Comparison of ENCODE assay signal across 19 cellular contexts in the genomic region with DNA sequence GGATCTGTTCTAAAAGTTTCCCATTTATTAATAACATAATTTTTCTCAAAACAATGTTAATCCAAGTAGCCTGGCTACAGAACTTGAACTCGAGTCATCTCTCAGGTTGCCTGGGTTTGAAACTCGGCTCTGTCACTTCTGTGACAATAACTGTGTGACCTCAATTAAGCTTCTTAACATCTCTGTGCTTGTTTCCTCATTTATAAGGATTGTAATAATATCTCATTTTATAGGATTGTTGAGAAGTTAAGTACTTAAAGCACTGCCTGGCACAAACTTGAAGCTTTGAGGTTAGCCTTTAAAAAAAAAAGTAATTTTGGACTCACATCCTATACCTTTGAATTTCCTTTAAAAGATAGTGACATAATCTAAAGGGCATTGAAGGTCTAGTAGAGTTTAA. TPM values are rescaled to one million over a fixed set of nuclear protein-coding genes. Genes with fewer than 3 reads are reported as not detected.
DNase-seq lines count a peak whose midpoint lies in the region; ATAC-seq and TF ChIP-seq lines count a peak whose summit lies in the region.
"Had no signal": no experiment of that assay in that cellular context is flagged by ENCODE, and none has a peak within 500 bp of the region (broad histone marks: within the 10 kb centered on the region; RNA-seq: fewer than 3 reads in every experiment).

No MANE protein-coding gene starts in this region.

- H3K4me1 ChIP-seq in mammary epithelial cell (ENCODE audit: insufficient read depth, low read length) (peaks cover 22% of the 10 kb centered on the region), adipocyte (ENCODE audit: control insufficient read depth, insufficient read depth, low read length) (peaks cover 19% of the 10 kb centered on the region), iPS-15b (ENCODE audit: control insufficient read depth, insufficient read depth, low read length) (peaks cover 8% of the 10 kb centered on the region), heart left ventricle (peaks cover 11 to 68% (median 40%) of the 10 kb centered on the region in 12 donors)
- H3K4me1 ChIP-seq: BE2C had no signal

- ATAC-seq in heart left ventricle, result no peak

- intact Hi-C loops in mammary epithelial cell (cut with micrococcal nuclease) (no loop called here), MCF 10A (cut with micrococcal nuclease) (no loop called here), heart left ventricle (cut with DNase I) (loop anchor here in 2 of 10 donors (5.0 to 10.0 kb wide), 2 partner anchors 232 to 234 kb away; a partner anchor contains a TSS)

- in situ Hi-C loops in mammary epithelial cell (cut with MboI; ENCODE audit: low sequenced_read_pairs in 2 of 2) (no loop called here), G401 (cut with HindIII; ENCODE audit: low sequenced_read_pairs) (no loop called here)

- H3K9me3 Mint-ChIP-seq in MCF 10A (ENCODE audit: unreplicated experiment), result no peaks in the 10 kb centered on the region
- H3K9me3 Mint-ChIP-seq: CD4-positive, alpha-beta T cell had no signal

- H3K9me3 ChIP-seq in mammary epithelial cell (replicated peaks; ENCODE audit: insufficient read depth, low read length), result no peaks in the 10 kb centered on the region
- H3K9me3 ChIP-seq in adipocyte (ENCODE audit: control insufficient read depth, low read length), result no peaks in the 10 kb centered on the region
- H3K9me3 ChIP-seq in iPS-15b (ENCODE audit: control insufficient read depth, insufficient read depth, low read length), result no peaks in the 10 kb centered on the region
- no peaks in the 10 kb centered on the region for H3K9me3 ChIP-seq in heart left ventricle
- H3K9me3 ChIP-seq: BE2C had no signal

- H3K36me3 Mint-ChIP-seq in MCF 10A (ENCODE audit: insufficient read depth, unreplicated experiment), result peaks cover 51% of the 10 kb centered on the region

- no peak for DNase-seq in mammary epithelial cell
- DNase-seq in MCF 10A (ENCODE audit: unreplicated experiment), result no peak
- no peak for DNase-seq in adipocyte (ENCODE audit: low read depth)
- no peak for DNase-seq in heart left ventricle
- no peak for DNase-seq in NCI-H2029 treated with DMSO at 0.1 percent for 48 hours (lab: John Stamatoyannopoulos, UW)
- DNase-seq in GDM1 (lab: John Stamatoyannopoulos, UW), result no peak
- no peak for DNase-seq in G401 (ENCODE audit: low spot score)
- DNase-seq: 8988T; BE2C; CD4-positive, alpha-beta T cell; DMS153; H9; IMR-90; Kasumi-1; NCI-H1105; NCI-H2081 treated with DMSO at 0.1 percent for 48 hours; NCI-H774 had no signal

- H4K20me1 ChIP-seq in mammary epithelial cell (ENCODE audit: insufficient read depth, low read length), result no peaks in the 10 kb centered on the region

- H3K4me1 Mint-ChIP-seq in MCF 10A (ENCODE audit: insufficient read depth, unreplicated experiment), result peaks cover 8% of the 10 kb centered on the region

- dilution Hi-C loops in mammary epithelial cell (cut with HindIII; ENCODE audit: low sequenced_read_pairs), result no loop called here

- H3K79me2 ChIP-seq in mammary epithelial cell (ENCODE audit: insufficient read depth, low read length), result peaks cover 81% of the 10 kb centered on the region

- H3K27ac Mint-ChIP-seq in MCF 10A (ENCODE audit: low read depth, unreplicated experiment), result no peak overlapping the region
- H3K27ac Mint-ChIP-seq: H9 had no signal

- no peak for TF ChIP-seq POLR2A in heart left ventricle (IDR thresholded peaks at IDR 0.05)

- no peak overlapping the region for H3K4me3 Mint-ChIP-seq in MCF 10A (ENCODE audit: unreplicated experiment)

- peaks cover 25% of the 10 kb centered on the region for H3K36me3 ChIP-seq in mammary epithelial cell (ENCODE audit: insufficient read depth, low read length)
- peaks cover 46% of the 10 kb centered on the region for H3K36me3 ChIP-seq in adipocyte (ENCODE audit: control insufficient read depth, insufficient read depth, low read length, severe bottlenecking)
- H3K36me3 ChIP-seq in iPS-15b (ENCODE audit: control insufficient read depth, insufficient read depth, low read length), result peaks cover 15% of the 10 kb centered on the region
- peaks cover 0 to 55% (median 40%) of the 10 kb centered on the region in 9 donors for H3K36me3 ChIP-seq in heart left ventricle

- H3K9ac ChIP-seq in mammary epithelial cell (ENCODE audit: insufficient read depth, low read length) (no peak overlapping the region), adipocyte (ENCODE audit: low read length) (peak overlapping the region; percentile 96), iPS-15b (ENCODE audit: low read depth, low read length) (no peak overlapping the region)

- POLR2A ChIA-PET in MCF 10A (lab: Yijun Ruan, JAX), result interaction anchor here (0.6 to 1.1 kb wide), 3 partner anchors 12 to 233 kb away, joined by 3 to 4 read pairs (median 4); a partner anchor contains a TSS

- H3K27ac ChIP-seq in mammary epithelial cell (ENCODE audit: insufficient read depth, low read depth, low read length) (no peak overlapping the region), heart left ventricle (no peak overlapping the region)

- H2AFZ ChIP-seq in mammary epithelial cell (ENCODE audit: low read depth, low read length), result no peak overlapping the region

- H3K27me3 Mint-ChIP-seq in MCF 10A (ENCODE audit: insufficient read depth, unreplicated experiment), result no peaks in the 10 kb centered on the region
- H3K27me3 Mint-ChIP-seq: CD4-positive, alpha-beta T cell had no signal

- TF ChIP-seq CTCF in mammary epithelial cell (conservative IDR thresholded peaks at IDR 0.05 in 1 of 2, IDR thresholded peaks at IDR 0.05 in 1 of 2; ENCODE audit: extremely low read depth in 1 of 2, insufficient read depth in 1 of 2, low read depth in 1 of 2, low read length in 2 of 2) (no peak), MCF 10A (IDR thresholded peaks at IDR 0.05; ENCODE audit: unreplicated experiment) (no peak), heart left ventricle (IDR thresholded peaks at IDR 0.05) (no peak)

- H3K4me3 ChIP-seq in mammary epithelial cell (replicated peaks in 1 of 3; ENCODE audit: insufficient read depth in 1 of 3, low read depth in 2 of 3, low read length in 3 of 3) (no peak overlapping the region), adipocyte (ENCODE audit: low read length) (peak overlapping the region; percentile 99), iPS-15b (ENCODE audit: low read depth, low read length) (peak overlapping the region; percentile 3), heart left ventricle (no peak overlapping the region)

- H3K27me3 ChIP-seq in mammary epithelial cell (ENCODE audit: insufficient read depth, low read length), result no peaks in the 10 kb centered on the region
- no peaks in the 10 kb centered on the region for H3K27me3 ChIP-seq in adipocyte (replicated peaks; ENCODE audit: control insufficient read depth, insufficient read depth, low read length)
- H3K27me3 ChIP-seq in iPS-15b (ENCODE audit: control insufficient read depth, insufficient read depth, low read length), result no peaks in the 10 kb centered on the region
- H3K27me3 ChIP-seq in heart left ventricle, result no peaks in the 10 kb centered on the region
- H3K27me3 ChIP-seq: BE2C had no signal

- WGBS in mammary epithelial cell (ENCODE audit: low coverage, missing lambda C conversion rate), result 97% methylated on average over 2 of the region's 2 CpGs
- 78 to 87% (median 85%) methylated on average over 2 of the region's 2 CpGs for WGBS in heart left ventricle, 4 donors

- peak overlapping the region; percentile 88 for H3K4me2 ChIP-seq in mammary epithelial cell (ENCODE audit: insufficient read depth, low read depth, low read length)

- CTCF ChIA-PET in mammary epithelial cell (lab: Charles Lee; ENCODE audit: low non-redundant PET) (no interaction called here), MCF 10A (lab: Yijun Ruan, JAX) (interaction anchor here (1.7 kb wide), 1 partner anchor 885 kb away, joined by 3 read pairs; no protein-coding TSS in a partner anchor)

- BruUV-seq in mammary epithelial cell (replicated peaks; lab: Mats Ljungman, UMichigan) (no TSS peak), MCF 10A (replicated peaks; lab: Mats Ljungman, UMichigan) (no TSS peak)

RNA-seq across cellular contexts. Expression of a gene that starts 3.4 kb away (rescaled TPM):
- total RNA-seq in mammary epithelial cell, result 10 to 100 TPM; 68.3 to 76.3 TPM
- 31.4 TPM for polyA plus RNA-seq in mammary epithelial cell
- 69.8 TPM for polyA minus RNA-seq in mammary epithelial cell
- total RNA-seq in MCF 10A (2022), result 89.8 and 102 TPM in 2 replicates
- total RNA-seq in heart left ventricle, result 10 to 100 TPM; 34.9 to 74.0 (median 61.9) TPM
- 10 to 100 TPM; 30.3 to 49.3 TPM for polyA plus RNA-seq in heart left ventricle
- total RNA-seq in G401 (2014; rRNA removed; shearing (Covaris generic)), result 49.7 and 67.3 TPM in 2 replicates

RNA-seq across cellular contexts. Expression of a gene that starts 16.3 kb away (rescaled TPM):
- not detected for total RNA-seq in mammary epithelial cell
- polyA plus RNA-seq in mammary epithelial cell, result 0.09 TPM
- polyA minus RNA-seq in mammary epithelial cell, result not detected
- total RNA-seq in MCF 10A (2022), result 1.4 and 1.5 TPM in 2 replicates
- 1 to 10 TPM in 1 of 9 donors, under 1 TPM in 2, not detected in 6; 0.85 to 1.6 (median 0.85) TPM for total RNA-seq in heart left ventricle
- polyA plus RNA-seq in heart left ventricle, result under 1 TPM; 0.14 to 0.65 TPM
- not detected in 2 replicates for total RNA-seq in G401 (2014; rRNA removed; shearing (Covaris generic))
- total RNA-seq: Daoy had no signal

Comparison
In these comparisons a context has a peak if more than half of its experiments do, and no peak if none do; other contexts are left out.
1. H3K4me3 ChIP-seq: peak in adipocyte (single experiment) and iPS-15b (single experiment); none in mammary epithelial cell (0 of 3) and heart left ventricle (0 of 12).